25 cellular contexts compared by ENCODE assay signal in the genomic region with DNA sequence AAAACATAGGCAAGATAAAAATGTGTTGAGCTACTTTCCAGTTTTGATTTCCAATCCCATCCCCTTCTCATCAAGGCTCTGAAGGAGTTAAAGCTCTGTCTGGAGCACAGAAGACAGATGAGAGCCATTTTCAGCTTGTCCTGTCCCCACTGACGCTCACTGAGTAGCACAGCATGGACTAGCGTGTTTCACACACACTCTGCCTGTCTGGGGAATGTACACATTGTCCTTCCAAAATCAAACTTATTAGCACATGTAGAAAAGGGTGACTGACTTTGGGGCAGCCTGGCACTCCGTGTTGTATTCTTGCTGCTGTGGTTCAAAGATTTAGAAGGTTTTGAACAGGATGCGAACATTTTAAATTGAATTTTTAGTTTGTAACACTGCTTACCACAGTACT.
A peak's percentile ranks its signal among the peaks of the same experiment; 100 is the strongest.
DNase-seq lines count a peak whose midpoint lies in the region; ATAC-seq, FAIRE-seq and TF ChIP-seq lines count a peak whose summit lies in the region.
"Had no signal": no experiment of that assay in that cellular context is flagged by ENCODE, and none has a peak within 500 bp of the region (broad histone marks: within the 10 kb centered on the region; RNA-seq: fewer than 3 reads in every experiment).

No MANE protein-coding gene starts in this region.

- ATAC-seq in left ventricle myocardium superior (peak; percentile 88), HG03108 (IDR thresholded peaks at IDR 0.05; ENCODE audit: unreplicated experiment) (no peak)
- no peak for ATAC-seq in activated CD4-positive, alpha-beta T cell treated with anti-CD3 and anti-CD28 coated beads for 36 hours
- ATAC-seq: activated T-cell treated with anti-CD3 and anti-CD28 coated beads, Interleukin-2, amount 50 U/mL, for 72 hours had no signal

- H3K27me3 ChIP-seq in neuron (ENCODE audit: insufficient read depth, low read length) = no peaks in the 10 kb centered on the region
- H3K27me3 ChIP-seq: transverse colon had no signal

- TF ChIP-seq CTCF in D721Med (IDR thresholded peaks at IDR 0.05; ENCODE audit: insufficient read depth, missing control alignments) = no peak

- DNase-seq in D721Med (ENCODE audit: insufficient read length, low spot score) = no peak
- peak; percentile 39 for DNase-seq in NCI-H1694 treated with DMSO at 0.1 percent for 48 hours (lab: John Stamatoyannopoulos, UW)
- DNase-seq in left ventricle myocardium superior = peak; percentile 28
- DNase-seq in activated CD4-positive, alpha-beta T cell treated with anti-CD3 and anti-CD28 coated beads for 36 hours = no peak
- DNase-seq in HCEC 1CT = no peak
- DNase-seq: activated CD4-positive, alpha-beta T cell treated with anti-CD3 and anti-CD28 coated beads, Interleukin-2, amount 10 ng/mL, durations not matched to agents 7 days and 5 days; activated naive CD4-positive, alpha-beta T cell treated with anti-CD3 and anti-CD28 coated beads, Interleukin-2, amount 10 ng/mL, durations not matched to agents 7 days and 5 days; activated T-cell treated with anti-CD3 and anti-CD28 coated beads, Interleukin-2, amount 50 U/mL, for 72 hours; CD8-positive, alpha-beta memory T cell; dermis blood vessel endothelial cell; DMS153; kidney glomerular epithelial cell; naive B cell; NCI-H1105; NCI-H2081; NCI-H82; T-helper 9 cell; transverse colon; WERI-Rb-1 had no signal

- CTCF ChIA-PET in activated CD4-positive, alpha-beta T cell treated with anti-CD3 and anti-CD28 coated beads for 36 hours (lab: Charles Lee) = interaction anchor here (0.6 to 1.0 kb wide), 3 partner anchors 10 to 918 kb away, joined by 3 read pairs; no protein-coding TSS in a partner anchor

- no peaks in the 10 kb centered on the region for H3K27me3 Mint-ChIP-seq in activated CD4-positive, alpha-beta T cell treated with anti-CD3 and anti-CD28 coated beads for 36 hours
- H3K27me3 Mint-ChIP-seq: activated CD4-positive, alpha-beta T cell treated with anti-CD3 and anti-CD28 coated beads, Interleukin-2, amount 10 ng/mL, durations not matched to agents 7 days and 5 days; activated naive CD4-positive, alpha-beta T cell treated with anti-CD3 and anti-CD28 coated beads, Interleukin-2, amount 10 ng/mL, durations not matched to agents 7 days and 5 days; CD8-positive, alpha-beta memory T cell; IgD-negative memory B cell; memory B cell; naive B cell had no signal

- H2AFZ ChIP-seq in neuron (ENCODE audit: low read depth, low read length) = no peak overlapping the region

- H3K9me3 Mint-ChIP-seq in activated CD4-positive, alpha-beta T cell treated with anti-CD3 and anti-CD28 coated beads for 36 hours (ENCODE audit: low read depth) = no peaks in the 10 kb centered on the region
- H3K9me3 Mint-ChIP-seq: activated CD4-positive, alpha-beta T cell treated with anti-CD3 and anti-CD28 coated beads, Interleukin-2, amount 10 ng/mL, durations not matched to agents 7 days and 5 days; activated naive CD4-positive, alpha-beta T cell treated with anti-CD3 and anti-CD28 coated beads, Interleukin-2, amount 10 ng/mL, durations not matched to agents 7 days and 5 days; activated T-cell treated with anti-CD3 and anti-CD28 coated beads, Interleukin-2, amount 50 U/mL, for 72 hours; CD8-positive, alpha-beta memory T cell; memory B cell; naive B cell had no signal

- no peak overlapping the region for H3K27ac Mint-ChIP-seq in activated CD4-positive, alpha-beta T cell treated with anti-CD3 and anti-CD28 coated beads for 36 hours
- H3K27ac Mint-ChIP-seq: activated CD4-positive, alpha-beta T cell treated with anti-CD3 and anti-CD28 coated beads, Interleukin-2, amount 10 ng/mL, durations not matched to agents 7 days and 5 days; activated T-cell treated with anti-CD3 and anti-CD28 coated beads, Interleukin-2, amount 50 U/mL, for 72 hours; CD8-positive, alpha-beta memory T cell; IgD-negative memory B cell; memory B cell; naive B cell had no signal

- peaks cover 19% of the 10 kb centered on the region for H3K36me3 Mint-ChIP-seq in activated CD4-positive, alpha-beta T cell treated with anti-CD3 and anti-CD28 coated beads for 36 hours (ENCODE audit: low read depth)

- H3K4me1 Mint-ChIP-seq in activated CD4-positive, alpha-beta T cell treated with anti-CD3 and anti-CD28 coated beads for 36 hours = peaks cover 2% of the 10 kb centered on the region
- H3K4me1 Mint-ChIP-seq: activated naive CD4-positive, alpha-beta T cell treated with anti-CD3 and anti-CD28 coated beads, Interleukin-2, amount 10 ng/mL, durations not matched to agents 7 days and 5 days; memory B cell had no signal

- no peaks in the 10 kb centered on the region for H3K9me3 ChIP-seq in neuron (ENCODE audit: low read length)
- H3K9me3 ChIP-seq: transverse colon had no signal

- H3K4me3 Mint-ChIP-seq in activated CD4-positive, alpha-beta T cell treated with anti-CD3 and anti-CD28 coated beads for 36 hours = no peak overlapping the region
- H3K4me3 Mint-ChIP-seq: activated CD4-positive, alpha-beta T cell treated with anti-CD3 and anti-CD28 coated beads, Interleukin-2, amount 10 ng/mL, durations not matched to agents 7 days and 5 days; activated naive CD4-positive, alpha-beta T cell treated with anti-CD3 and anti-CD28 coated beads, Interleukin-2, amount 10 ng/mL, durations not matched to agents 7 days and 5 days; activated T-cell treated with anti-CD3 and anti-CD28 coated beads, Interleukin-2, amount 50 U/mL, for 72 hours; CD8-positive, alpha-beta memory T cell; IgD-negative memory B cell; memory B cell; naive B cell had no signal

- H3K36me3 ChIP-seq in neuron (ENCODE audit: insufficient read depth, low read length) = no peaks in the 10 kb centered on the region
- H3K36me3 ChIP-seq: transverse colon, WERI-Rb-1 had no signal

- POLR2A ChIA-PET in activated CD4-positive, alpha-beta T cell treated with anti-CD3 and anti-CD28 coated beads for 36 hours (lab: Charles Lee) = no interaction called here

- H3K4me3 ChIP-seq in neuron (ENCODE audit: low read length) = peak overlapping the region; percentile 19
- H3K4me3 ChIP-seq: skin epidermis, transverse colon had no signal

- intact Hi-C loops in left ventricle myocardium superior (cut with micrococcal nuclease) = no loop called here
- intact Hi-C loops in activated CD4-positive, alpha-beta T cell treated with anti-CD3 and anti-CD28 coated beads for 36 hours (cut with DNase I, micrococcal nuclease) = no loop called here

- peaks cover 58% of the 10 kb centered on the region for H3K4me1 ChIP-seq in neuron (ENCODE audit: insufficient read depth, low read length)
- H3K4me1 ChIP-seq: transverse colon had no signal

- FAIRE-seq in D721Med (lab: Jason Lieb, UNC) = peak; percentile 32
- FAIRE-seq: G401.6 had no signal

Comparison
In these comparisons a context has a peak if more than half of its experiments do, and no peak if none do; other contexts are left out.
1. DNase-seq: peak in NCI-H1694 treated with DMSO at 0.1 percent for 48 hours (single experiment) and left ventricle myocardium superior (single experiment); none in D721Med (single experiment), activated CD4-positive, alpha-beta T cell treated with anti-CD3 and anti-CD28 coated beads for 36 hours (single experiment) and HCEC 1CT (single experiment).